In genomic region chr6:134372603-134373281, GRCh38 we compare ENCODE assay signal across 9 cellular contexts. TPM values are rescaled to one million over a fixed set of nuclear protein-coding genes. Genes with fewer than 3 reads are reported as not detected.
A peak's percentile ranks its signal among the peaks of the same experiment; 100 is the strongest.
DNase-seq lines count a peak whose midpoint lies in the region; ATAC-seq and TF ChIP-seq lines count a peak whose summit lies in the region.
"Had no signal": no experiment of that assay in that cellular context is flagged by ENCODE, and none has a peak within 500 bp of the region (broad histone marks: within the 10 kb centered on the region; RNA-seq: fewer than 3 reads in every experiment).

No MANE protein-coding gene starts in this region.

- ATAC-seq in GM18502 (IDR thresholded peaks at IDR 0.05; ENCODE audit: poor library complexity, unreplicated experiment) (peak; percentile 34), HG03045 (IDR thresholded peaks at IDR 0.05; ENCODE audit: unreplicated experiment) (no peak), HG03135 (IDR thresholded peaks at IDR 0.05; ENCODE audit: unreplicated experiment) (no peak), GM21447 (IDR thresholded peaks at IDR 0.05; ENCODE audit: unreplicated experiment) (no peak)

- H3K36me3 ChIP-seq in PC-9 (ENCODE audit: low read depth), result no peaks in the 10 kb centered on the region
- no peaks in the 10 kb centered on the region for H3K36me3 ChIP-seq in neural progenitor cell

- peak overlapping the region; percentile 14; the same call in 1 of the 2 replicates for H3K27ac ChIP-seq in PC-9
- no peak overlapping the region for H3K27ac ChIP-seq in neural progenitor cell

- H3F3A ChIP-seq in PC-9 (ENCODE audit: insufficient read depth, low read depth) (no peaks in the 10 kb centered on the region; the same call in 1 of the 2 replicates), neural progenitor cell (ENCODE audit: low read depth) (no peaks in the 10 kb centered on the region)

- POLR2A ChIA-PET in PC-9 (lab: Charles Lee; ENCODE audit: unreplicated experiment), result no interaction called here

- H2AFZ ChIP-seq in PC-9 (no peak overlapping the region; the same call in 1 of the 2 replicates), neural progenitor cell (replicated peaks) (no peak overlapping the region)

- H3K4me3 ChIP-seq in PC-9 (no peak overlapping the region), skeletal muscle cell (ENCODE audit: low read depth, low read length) (no peak overlapping the region), neural progenitor cell (no peak overlapping the region)

- H3K4me1 Mint-ChIP-seq in neural progenitor cell, result no peaks in the 10 kb centered on the region

- no TSS peak for BruUV-seq in PC-9 (replicated peaks; lab: Mats Ljungman, UMichigan)

- H3K4me1 ChIP-seq in PC-9 (replicated peaks; ENCODE audit: insufficient read depth), result peaks cover 13% of the 10 kb centered on the region
- no peaks in the 10 kb centered on the region for H3K4me1 ChIP-seq in neural progenitor cell

- H3K4me3 Mint-ChIP-seq in neural progenitor cell, result no peak overlapping the region

- CTCF ChIA-PET in PC-9 (lab: Charles Lee), result interaction anchor here (0.5 kb wide), 1 partner anchor 39 kb away, joined by 3 read pairs; no protein-coding TSS in a partner anchor

- H3K27me3 ChIP-seq in PC-9 (ENCODE audit: insufficient read depth, low read depth) (no peaks in the 10 kb centered on the region), neural progenitor cell (no peaks in the 10 kb centered on the region)

- H4K20me1 ChIP-seq in PC-9 (ENCODE audit: insufficient read depth) (no peaks in the 10 kb centered on the region), neural progenitor cell (ENCODE audit: low read depth) (no peaks in the 10 kb centered on the region)

- DNase-seq in PC-9 (peak in 1 of 2 experiments; percentile 15), fibroblast of gingiva (ENCODE audit: low read depth) (peak; percentile 82), skeletal muscle cell (ENCODE audit: low read depth) (peak; percentile 87), neural progenitor cell (ENCODE audit: low spot score) (no peak)
- DNase-seq: activated naive CD4-positive, alpha-beta T cell treated with anti-CD3 and anti-CD28 coated beads, Interleukin-2, amount 50 U/mL, for 16 hours had no signal

- no peaks in the 10 kb centered on the region for H3K9me3 ChIP-seq in PC-9 (ENCODE audit: insufficient read depth, low read depth)
- H3K9me3 ChIP-seq in neural progenitor cell (ENCODE audit: low read depth), result no peaks in the 10 kb centered on the region

- no peak for TF ChIP-seq CTCF in PC-9 (conservative IDR thresholded peaks at IDR 0.05)
- no peak for TF ChIP-seq CTCF in neural progenitor cell (IDR thresholded peaks at IDR 0.05)

- no peaks in the 10 kb centered on the region; the same call in 1 of the 2 replicates for H3K9me2 ChIP-seq in PC-9 (ENCODE audit: insufficient read depth)

- H3K4me2 ChIP-seq in PC-9 (peak overlapping the region; percentile 37; the same call in 1 of the 2 replicates), neural progenitor cell (no peak overlapping the region)

- H3K27ac Mint-ChIP-seq in neural progenitor cell, result no peak overlapping the region

- H3K9ac ChIP-seq in neural progenitor cell, result no peak overlapping the region

- H3K79me2 ChIP-seq in PC-9 (ENCODE audit: low read depth) (no peaks in the 10 kb centered on the region), neural progenitor cell (ENCODE audit: low read depth) (no peaks in the 10 kb centered on the region)

- no peaks in the 10 kb centered on the region for H3K9me3 Mint-ChIP-seq in neural progenitor cell

- intact Hi-C loops in PC-9 (cut with micrococcal nuclease; ENCODE audit: unreplicated experiment), result loop anchor here (10.0 kb wide), 1 partner anchor 162 kb away; no protein-coding TSS in a partner anchor

- no peaks in the 10 kb centered on the region for H3K36me3 Mint-ChIP-seq in neural progenitor cell

- peaks cover 2% of the 10 kb centered on the region for H3K27me3 Mint-ChIP-seq in neural progenitor cell (ENCODE audit: insufficient read depth, low read depth)

RNA-seq across cellular contexts. Expression of gene SGK1, which starts 54.8 kb away (rescaled TPM):
- total RNA-seq in PC-9 (2021), result 11.3 and 13.5 TPM in 2 replicates
- total RNA-seq in neural progenitor cell (ENCODE audit: low replicate concordance), result 11.2 and 15.8 TPM in 2 replicates
